ENCODE assay signal across 7 cellular contexts in genomic region chr3:71926242-71926560, GRCh38.
DNase-seq lines count a peak whose midpoint lies in the region; ATAC-seq, FAIRE-seq and TF ChIP-seq lines count a peak whose summit lies in the region.

No MANE protein-coding gene starts in this region.

- ATAC-seq in HG03159 (IDR thresholded peaks at IDR 0.05; ENCODE audit: unreplicated experiment) (peak; percentile 42), GM19023 (IDR thresholded peaks at IDR 0.05; ENCODE audit: unreplicated experiment) (no peak), HG02623 (IDR thresholded peaks at IDR 0.05; ENCODE audit: unreplicated experiment) (no peak)

- H3K4me3 ChIP-seq in GM12865 (ENCODE audit: low read depth, low read length), result no peak overlapping the region
- H3K4me3 ChIP-seq in NT2/D1 (ENCODE audit: insufficient read length, low read depth), result no peak overlapping the region

- H3K27me3 ChIP-seq in NT2/D1 (ENCODE audit: insufficient read depth, insufficient read length), result peaks cover 17% of the 10 kb centered on the region

- no peak overlapping the region for H3K9ac ChIP-seq in NT2/D1 (ENCODE audit: insufficient read length, low read depth)

- H3K36me3 ChIP-seq in NT2/D1 (ENCODE audit: insufficient read depth, insufficient read length, low read length), result no peaks in the 10 kb centered on the region

- peaks cover 6% of the 10 kb centered on the region for H3K9me3 ChIP-seq in NT2/D1 (ENCODE audit: insufficient read depth, low read length)

- peaks cover 17% of the 10 kb centered on the region for H3K4me1 ChIP-seq in NT2/D1 (ENCODE audit: insufficient read depth, insufficient read length)

- no peak for FAIRE-seq in urothelium cell line (lab: Jason Lieb, UNC)

- peak; percentile 37 for TF ChIP-seq CTCF in GM12865 (IDR thresholded peaks at IDR 0.05; ENCODE audit: insufficient read depth, low read depth, low read length, missing control alignments)

- peak; percentile 69 for DNase-seq in GM12865 (ENCODE audit: low read depth)
- DNase-seq in NT2/D1 (ENCODE audit: low read depth, low spot score), result peak; percentile 88
- DNase-seq in germinal center (ENCODE audit: low spot score), result peak; percentile 38
- peak; percentile 53 for DNase-seq in urothelium cell line (ENCODE audit: low spot score)

Comparison
In these comparisons a context has a peak if more than half of its experiments do, and no peak if none do; other contexts are left out.
1. DNase-seq: peak in every context shown above with its lines; median percentile 88 in NT2/D1; 69 in GM12865; 53 in urothelium cell line; 38 in germinal center.